9 cellular contexts compared by ENCODE assay signal in the genomic region with DNA sequence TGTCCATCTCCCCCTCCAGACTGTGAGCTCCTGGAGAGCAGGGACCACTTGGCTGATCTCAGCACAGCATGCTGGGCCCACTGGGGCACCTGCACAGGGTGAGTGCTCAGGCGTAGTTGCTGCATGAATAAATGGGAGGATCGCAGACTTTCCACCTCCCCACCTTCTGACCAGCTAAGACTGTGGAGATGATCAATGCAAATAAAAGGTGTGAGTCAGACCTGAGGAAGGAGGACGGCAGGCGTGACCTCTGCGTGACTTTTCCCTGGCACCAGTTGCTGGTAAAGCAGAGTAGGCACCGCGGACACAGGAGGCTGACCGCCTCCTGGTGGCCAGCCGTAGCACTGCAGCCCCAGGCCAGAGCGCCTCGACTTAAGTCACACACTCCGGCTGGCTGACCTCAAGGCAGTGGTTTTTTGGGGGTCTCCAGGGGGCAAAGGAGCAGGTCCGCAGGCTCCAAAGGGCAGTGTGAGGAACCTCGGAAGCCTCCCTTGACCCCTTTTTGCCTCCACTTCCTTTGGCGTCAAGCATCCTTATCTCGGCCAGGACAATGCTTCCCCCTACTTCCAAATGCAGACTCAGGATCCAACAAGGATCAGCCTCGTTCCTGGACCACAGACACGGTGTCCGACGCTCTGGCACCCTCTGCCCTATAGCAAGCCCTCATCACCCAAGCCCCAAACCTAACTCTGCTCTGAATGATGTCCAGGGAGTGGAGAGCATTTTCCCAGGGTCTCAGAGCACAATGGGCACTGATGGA. TPM values are rescaled to one million over a fixed set of nuclear protein-coding genes. Genes with fewer than 3 reads are reported as not detected.
A peak's percentile ranks its signal among the peaks of the same experiment; 100 is the strongest.
DNase-seq lines count a peak whose midpoint lies in the region; ATAC-seq and TF ChIP-seq lines count a peak whose summit lies in the region.
"Had no signal": no experiment of that assay in that cellular context is flagged by ENCODE, and none has a peak within 500 bp of the region (broad histone marks: within the 10 kb centered on the region; RNA-seq: fewer than 3 reads in every experiment).

No MANE protein-coding gene starts in this region.

- intact Hi-C loops in tibial artery (cut with DNase I; ENCODE audit: low total_unique reads) = loop anchor here (5.0 kb wide), 1 partner anchor 542 kb away; no protein-coding TSS in a partner anchor

- H3K9ac ChIP-seq in OCI-LY3 (ENCODE audit: low read length) = no peak overlapping the region; the same call in 1 of the 2 replicates

- H3K36me3 ChIP-seq in OCI-LY3 (replicated peaks; ENCODE audit: low read depth, low read length) (peaks cover under 1% of the 10 kb centered on the region), osteoblast (ENCODE audit: insufficient read depth, low read length) (no peaks in the 10 kb centered on the region), tibial artery (no peaks in the 10 kb centered on the region)

- ATAC-seq in HG02642 (IDR thresholded peaks at IDR 0.05; ENCODE audit: poor library complexity, unreplicated experiment) = peak; percentile 67

- H3K4me2 ChIP-seq in OCI-LY3 (ENCODE audit: low read length) = peak overlapping the region; percentile 77
- H3K4me2 ChIP-seq in osteoblast (ENCODE audit: insufficient read depth, low read length) = peak overlapping the region; percentile 20

- H3K9me3 ChIP-seq in OCI-LY3 (ENCODE audit: insufficient read depth, low read length) = peaks cover 8% of the 10 kb centered on the region; the same call in 1 of the 2 replicates
- peaks cover 5% of the 10 kb centered on the region for H3K9me3 ChIP-seq in osteoblast (ENCODE audit: low read depth, low read length)
- peaks cover 0 to 11% (median 10%) of the 10 kb centered on the region in 3 donors for H3K9me3 ChIP-seq in tibial artery

- 0 out of 2 replicates have a peak overlapping the region, but pooled peaks have one; percentile 65 for H2AFZ ChIP-seq in OCI-LY3 (ENCODE audit: low read depth, low read length)
- H2AFZ ChIP-seq in osteoblast (ENCODE audit: low read length) = peak overlapping the region; percentile 35

- no peaks in the 10 kb centered on the region for H3K27me3 ChIP-seq in OCI-LY3 (ENCODE audit: low read depth, low read length)
- H3K27me3 ChIP-seq in osteoblast (ENCODE audit: insufficient read depth, low read length) = no peaks in the 10 kb centered on the region
- H3K27me3 ChIP-seq in tibial artery = no peaks in the 10 kb centered on the region

- H4K20me1 ChIP-seq in OCI-LY3 (ENCODE audit: insufficient read depth, low read length) = no peaks in the 10 kb centered on the region
- H4K20me1 ChIP-seq in osteoblast (ENCODE audit: insufficient read depth, low read length) = no peaks in the 10 kb centered on the region

- H3K27ac ChIP-seq in OCI-LY3 (ENCODE audit: low read length) = no peak overlapping the region
- H3K27ac ChIP-seq in osteoblast (ENCODE audit: low read depth, low read length) = no peak overlapping the region
- H3K27ac ChIP-seq in tibial artery = no peak overlapping the region
- H3K27ac ChIP-seq: SK-N-MC had no signal

- H3K79me2 ChIP-seq in OCI-LY3 (ENCODE audit: low read length) (no peaks in the 10 kb centered on the region), osteoblast (ENCODE audit: insufficient read depth, low read length) (no peaks in the 10 kb centered on the region)

- peak overlapping the region; percentile 41; the same call in 1 of the 2 replicates for H3K4me3 ChIP-seq in OCI-LY3 (ENCODE audit: low read length)
- no peak overlapping the region for H3K4me3 ChIP-seq in fibroblast of the aortic adventitia (ENCODE audit: low read depth, low read length)
- no peak overlapping the region for H3K4me3 ChIP-seq in osteoblast (ENCODE audit: insufficient read depth, low read length)
- H3K4me3 ChIP-seq in tibial artery = no peak overlapping the region
- H3K4me3 ChIP-seq: SK-N-MC had no signal

- H3K4me1 ChIP-seq in OCI-LY3 (ENCODE audit: low read length) (peaks cover 21% of the 10 kb centered on the region), osteoblast (ENCODE audit: insufficient read depth, low read length) (peaks cover 4% of the 10 kb centered on the region), tibial artery (no peaks in the 10 kb centered on the region)

- DNase-seq in DMS53 (lab: John Stamatoyannopoulos, UW) (peak; percentile 90), fibroblast of the aortic adventitia (ENCODE audit: low read depth) (peak; percentile 68), osteoblast (ENCODE audit: insufficient read length, low spot score, missing footprints) (peak; percentile 92), tibial artery (peak in 1 of 2 donors; percentile 35), foreskin melanocyte (no peak)
- DNase-seq in activated T-cell treated with anti-CD3 and anti-CD28 coated beads, Interleukin-2, amount 50 U/mL, for 48 hours = peak; percentile 82 to 83

- TF ChIP-seq CTCF in OCI-LY3 (IDR thresholded peaks at IDR 0.05; ENCODE audit: low read depth, low read length) (peak; percentile 90), fibroblast of the aortic adventitia (IDR thresholded peaks at IDR 0.05; ENCODE audit: insufficient read depth, low read length) (peak; percentile 92), osteoblast (IDR thresholded peaks at IDR 0.05; ENCODE audit: extremely low read depth, low read depth, low read length) (peak; percentile 96), tibial artery (IDR thresholded peaks at IDR 0.05) (peak; percentile 65 to 85)

RNA-seq across cellular contexts. Expression of gene TDRD7, which starts 12.7 kb away (rescaled TPM):
- total RNA-seq in fibroblast of the aortic adventitia (ENCODE audit: low replicate concordance) (4.9 and 12.2 TPM in 2 replicates), osteoblast (8.0 and 8.8 TPM in 2 replicates)
